In the genomic region with DNA sequence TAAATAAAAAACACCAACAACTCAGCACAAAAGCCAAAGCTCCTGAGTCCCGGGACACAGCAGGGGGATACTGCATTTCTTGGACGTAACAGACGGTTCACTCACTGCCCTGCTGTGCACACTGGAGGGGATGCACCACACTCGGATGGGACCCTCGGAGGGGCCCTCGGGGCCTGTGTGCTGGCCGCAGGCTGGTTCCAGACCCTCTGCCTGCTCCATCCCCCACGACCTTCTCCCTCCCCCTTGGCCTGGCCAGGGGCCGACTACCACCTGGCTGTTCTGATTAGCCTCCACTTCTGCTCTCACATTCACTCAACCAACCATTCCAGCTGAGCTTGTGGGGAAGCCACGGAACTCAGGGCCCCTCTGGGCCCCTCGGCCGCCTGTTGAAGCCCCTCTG, we compare ENCODE assay signal across 30 cellular contexts.
"Had no signal": no experiment of that assay in that cellular context is flagged by ENCODE, and none has a peak within 500 bp of the region (broad histone marks: within the 10 kb centered on the region; RNA-seq: fewer than 3 reads in every experiment).

No MANE protein-coding gene starts in this region.

- H3K27me3 Mint-ChIP-seq: activated B cell treated with CpG ODN at 0.5 μM for 24 hours; activated CD8-positive, alpha-beta memory T cell treated with anti-CD3 and anti-CD28 coated beads, Interleukin-2, amount 10 ng/mL, durations not matched to agents 7 days and 5 days; naive B cell; progenitor cell of endocrine pancreas; T-helper 17 cell; type B pancreatic cell had no signal

- H3K4me2 ChIP-seq: SK-N-SH, smooth muscle cell had no signal

- H3K9ac ChIP-seq: SK-N-SH had no signal

- H3K9me3 Mint-ChIP-seq: activated B cell treated with CpG ODN at 0.5 μM for 24 hours; activated naive CD4-positive, alpha-beta T cell treated with anti-CD3 and anti-CD28 coated beads, Interleukin-2, amount 50 U/mL, for 72 hours; naive B cell; type B pancreatic cell had no signal

- H3K36me3 ChIP-seq: cardiac muscle cell, ovary had no signal

- DNase-seq: activated B cell treated with CpG ODN at 0.5 μM for 24 hours; activated CD4-positive, alpha-beta T cell treated with anti-CD3 and anti-CD28 coated beads, Interleukin-2, amount 50 U/mL, for 1 hour; activated CD8-positive, alpha-beta memory T cell treated with anti-CD3 and anti-CD28 coated beads, Interleukin-2, amount 10 ng/mL, durations not matched to agents 7 days and 5 days; activated CD8-positive, alpha-beta T cell treated with anti-CD3 and anti-CD28 coated beads, Interleukin-2, amount 10 ng/mL, durations not matched to agents 7 days and 5 days; activated naive CD4-positive, alpha-beta T cell; activated T-cell treated with anti-CD3 and anti-CD28 coated beads, Interleukin-2, amount 50 U/mL, for 48 hours; cerebellar nuclear complex; cortex of kidney; foreskin melanocyte; heart right ventricle; lower lobe of right lung; mesenchymal stem cell; mucosa of descending colon; naive B cell; retina; SK-N-SH; stimulated activated CD4-positive, alpha-beta T cell treated with anti-CD3 and anti-CD28 coated beads, Interleukin-2, amount 100 ng/mL, for 24 hours; stimulated activated naive CD4-positive, alpha-beta T cell; T-helper 17 cell; T1000 had no signal

- H3K4me3 Mint-ChIP-seq: activated B cell treated with CpG ODN at 0.5 μM for 24 hours; activated CD8-positive, alpha-beta memory T cell treated with anti-CD3 and anti-CD28 coated beads, Interleukin-2, amount 10 ng/mL, durations not matched to agents 7 days and 5 days; activated CD8-positive, alpha-beta T cell treated with anti-CD3 and anti-CD28 coated beads, Interleukin-2, amount 10 ng/mL, durations not matched to agents 7 days and 5 days; naive B cell; T-helper 17 cell; type B pancreatic cell had no signal

- H3K4me1 Mint-ChIP-seq: activated B cell treated with CpG ODN at 0.5 μM for 24 hours, naive B cell, T-helper 17 cell had no signal

- H3K4me3 ChIP-seq: cardiac muscle cell, heart right ventricle, left lung, lower lobe of right lung, mucosa of descending colon, ovary, smooth muscle cell, thoracic aorta had no signal

- ATAC-seq: activated CD8-positive, alpha-beta memory T cell treated with anti-CD3 and anti-CD28 coated beads, Interleukin-2, amount 10 ng/mL, durations not matched to agents 7 days and 5 days; activated CD8-positive, alpha-beta T cell treated with anti-CD3 and anti-CD28 coated beads, Interleukin-2, amount 10 ng/mL, durations not matched to agents 7 days and 5 days; activated naive CD4-positive, alpha-beta T cell treated with anti-CD3 and anti-CD28 coated beads, Interleukin-2, amount 50 U/mL, for 72 hours; esophagus mucosa; heart right ventricle; left lung; lower lobe of right lung; mucosa of descending colon; sciatic nerve; T-helper 17 cell had no signal

- H3K36me3 Mint-ChIP-seq: activated naive CD4-positive, alpha-beta T cell treated with anti-CD3 and anti-CD28 coated beads, Interleukin-2, amount 50 U/mL, for 72 hours; naive B cell had no signal

- H3K9me3 ChIP-seq: heart right ventricle, left lung, lower lobe of right lung, mucosa of descending colon, ovary, SK-N-SH, thoracic aorta had no signal

- H3K4me1 ChIP-seq: left lung, lower lobe of right lung had no signal

- H3K27me3 ChIP-seq: cardiac muscle cell, heart right ventricle, left lung, ovary had no signal

- H3K27ac ChIP-seq: cardiac muscle cell, left lung, lower lobe of right lung, ovary, thoracic aorta had no signal

- H3K27ac Mint-ChIP-seq: activated B cell treated with CpG ODN at 0.5 μM for 24 hours; activated CD8-positive, alpha-beta memory T cell treated with anti-CD3 and anti-CD28 coated beads, Interleukin-2, amount 10 ng/mL, durations not matched to agents 7 days and 5 days; activated CD8-positive, alpha-beta T cell treated with anti-CD3 and anti-CD28 coated beads, Interleukin-2, amount 10 ng/mL, durations not matched to agents 7 days and 5 days; activated naive CD4-positive, alpha-beta T cell treated with anti-CD3 and anti-CD28 coated beads, Interleukin-2, amount 50 U/mL, for 72 hours; naive B cell; progenitor cell of endocrine pancreas; T-helper 17 cell; type B pancreatic cell had no signal
